ENCODE assay signal across 13 cellular contexts in the genomic region with DNA sequence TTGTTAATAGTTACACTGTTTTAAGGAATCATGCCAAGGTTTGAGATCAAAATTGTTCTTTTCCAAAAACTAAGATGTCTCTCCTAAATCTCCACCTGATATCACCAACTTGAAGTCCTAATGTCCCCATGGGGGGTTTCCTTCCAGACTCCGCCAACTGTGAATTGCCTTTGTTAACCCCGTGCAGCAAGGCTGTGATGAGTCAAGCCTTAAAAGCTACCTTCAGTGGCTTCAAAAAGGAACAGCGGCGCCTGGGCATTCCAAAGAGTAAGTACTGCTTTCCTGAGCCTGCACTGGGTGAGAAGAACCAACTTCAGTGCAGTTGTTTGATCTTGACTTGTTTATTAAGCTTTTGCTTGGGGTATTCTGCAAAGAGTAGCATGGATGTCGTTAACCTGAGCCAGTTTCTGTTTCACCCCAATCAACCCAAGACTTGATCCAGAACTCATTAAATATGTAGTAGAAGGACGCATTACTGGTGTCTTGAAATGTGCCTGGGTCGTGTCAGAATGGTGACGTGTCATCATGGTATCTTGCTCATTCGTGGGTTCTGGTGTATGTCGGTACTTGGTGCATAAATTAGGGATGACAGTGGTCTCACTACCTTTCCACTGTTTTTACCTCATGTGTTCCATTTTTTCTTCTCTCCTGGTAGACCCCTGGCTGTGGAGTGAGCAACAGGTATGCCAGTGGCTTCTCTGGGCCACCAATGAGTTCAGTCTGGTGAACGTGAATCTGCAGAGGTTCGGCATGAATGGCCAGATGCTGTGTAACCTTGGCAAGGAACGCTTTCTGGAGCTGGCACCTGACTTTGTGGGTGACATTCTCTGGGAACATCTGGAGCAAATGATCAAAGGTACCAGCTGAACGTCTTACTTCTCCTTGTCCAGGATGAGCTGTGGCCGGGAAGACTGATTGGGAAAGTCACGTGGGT. TPM values are rescaled to one million over a fixed set of nuclear protein-coding genes. Genes with fewer than 3 reads are reported as not detected.
A peak's percentile ranks its signal among the peaks of the same experiment; 100 is the strongest.
DNase-seq lines count a peak whose midpoint lies in the region; ATAC-seq, FAIRE-seq and TF ChIP-seq lines count a peak whose summit lies in the region.
"Had no signal": no experiment of that assay in that cellular context is flagged by ENCODE, and none has a peak within 500 bp of the region (broad histone marks: within the 10 kb centered on the region; RNA-seq: fewer than 3 reads in every experiment).

No MANE protein-coding gene starts in this region.

- FAIRE-seq in HepG2 (lab: Jason Lieb, UNC): no peak
- FAIRE-seq: HTR-8/SVneo had no signal

- in situ Hi-C loops in HepG2 (cut with HindIII; ENCODE audit: extremely low pct_ligation_motif_present, low pct_unique_long_range_greater_than_20kb): no loop called here

- 0 out of 2 replicates have a peak overlapping the region, but pooled peaks have one; percentile 2 for H3K4me2 ChIP-seq in HepG2 (ENCODE audit: low read depth, low read length)

- no peak for ATAC-seq in HepG2
- no peak for ATAC-seq in HG03457 (IDR thresholded peaks at IDR 0.05; ENCODE audit: unreplicated experiment)

- H4K20me1 ChIP-seq in HepG2 (ENCODE audit: insufficient read depth, low read length): peaks cover 34% of the 10 kb centered on the region

- peak overlapping the region in 1 of 8 donors; percentile 57 for H3K27ac Mint-ChIP-seq in CD8-positive, alpha-beta memory T cell

- no peaks in the 10 kb centered on the region for H3K9me3 Mint-ChIP-seq in CD8-positive, alpha-beta memory T cell

- peaks cover 50% of the 10 kb centered on the region for H3K79me2 ChIP-seq in HepG2 (ENCODE audit: insufficient read depth, low read length)

- H3K27ac ChIP-seq in HUES6 (ENCODE audit: low read depth, low read length) (peak overlapping the region; percentile 58; the same call in 1 of the 2 replicates), ascending aorta (peak overlapping the region; percentile 65 to 99), HepG2 (ENCODE audit: extremely low read length, insufficient read depth, low read length) (no peak overlapping the region), stomach smooth muscle (ENCODE audit: low read length) (peak overlapping the region; percentile 63)
- H3K27ac ChIP-seq in CD8-positive, alpha-beta memory T cell (ENCODE audit: low read depth, low read length): no peak overlapping the region
- H3K27ac ChIP-seq: C4-2B had no signal

- H3K9me3 ChIP-seq in HUES6 (ENCODE audit: control insufficient read depth, insufficient read depth, low read depth, low read length) (no peaks in the 10 kb centered on the region), ascending aorta (no peaks in the 10 kb centered on the region), HepG2 (ENCODE audit: low read length) (no peaks in the 10 kb centered on the region), stomach smooth muscle (ENCODE audit: control insufficient read depth in 2 of 2, low read length in 2 of 2) (no peaks in the 10 kb centered on the region)
- H3K9me3 ChIP-seq in CD8-positive, alpha-beta memory T cell (ENCODE audit: low read length): no peaks in the 10 kb centered on the region
- H3K9me3 ChIP-seq: esophagus muscularis mucosa, HAP-1 had no signal

- no peaks in the 10 kb centered on the region for H3K27me3 Mint-ChIP-seq in CD8-positive, alpha-beta memory T cell

- TF ChIP-seq EP300 in HepG2 (IDR thresholded peaks at IDR 0.05; ENCODE audit: low read depth in 2 of 2, low read length in 2 of 2): no peak
- TF ChIP-seq EP300 in HepG2 (CRISPR knock-in tag; IDR thresholded peaks at IDR 0.05; ENCODE audit: borderline replicate concordance): no peak

- peaks cover 4 to 6% (median 5%) of the 10 kb centered on the region in 3 donors for H3K4me1 Mint-ChIP-seq in CD8-positive, alpha-beta memory T cell

- DNase-seq in ascending aorta (ENCODE audit: low spot score in 2 of 2) (no peak), HepG2 (ENCODE audit: low spot score) (no peak), NCI-H510A treated with DMSO at 0.1 percent for 48 hours (lab: John Stamatoyannopoulos, UW) (no peak)
- no peak for DNase-seq in CD8-positive, alpha-beta memory T cell
- DNase-seq: MV-4-11, NCI-H226 had no signal

- no peaks in the 10 kb centered on the region for H3K27me3 ChIP-seq in HUES6 (ENCODE audit: control insufficient read depth, insufficient read depth, low read length)
- H3K27me3 ChIP-seq in ascending aorta: no peaks in the 10 kb centered on the region
- no peaks in the 10 kb centered on the region for H3K27me3 ChIP-seq in HepG2 (ENCODE audit: control insufficient read depth in 1 of 2, insufficient read depth in 2 of 2, low read length in 2 of 2)
- H3K27me3 ChIP-seq in stomach smooth muscle (ENCODE audit: control insufficient read depth in 1 of 2, insufficient read depth in 2 of 2, low read length in 2 of 2): no peaks in the 10 kb centered on the region
- H3K27me3 ChIP-seq in CD8-positive, alpha-beta memory T cell (ENCODE audit: insufficient read depth, low read length, poor library complexity, severe bottlenecking): no peaks in the 10 kb centered on the region
- H3K27me3 ChIP-seq: esophagus muscularis mucosa had no signal

- intact Hi-C loops in ascending aorta (cut with DNase I): no loop called here
- intact Hi-C loops in HepG2 (cut with micrococcal nuclease; ENCODE audit: unreplicated experiment): no loop called here

- H3K4me3 ChIP-seq in HUES6 (ENCODE audit: low read depth, low read length) (peak overlapping the region; percentile 9; the same call in 1 of the 2 replicates), ascending aorta (no peak overlapping the region), HepG2 (replicated peaks in 1 of 3; ENCODE audit: insufficient read depth in 1 of 3, low read depth in 2 of 3, low read length in 3 of 3) (no peak overlapping the region), stomach smooth muscle (ENCODE audit: low read length in 2 of 2) (no peak overlapping the region)
- H3K4me3 ChIP-seq in CD8-positive, alpha-beta memory T cell (ENCODE audit: low read length): no peak overlapping the region
- H3K4me3 ChIP-seq: esophagus muscularis mucosa, HAP-1 had no signal

- peaks cover 52% of the 10 kb centered on the region for H3K4me1 ChIP-seq in HUES6 (ENCODE audit: control insufficient read depth, insufficient read depth, low read length)
- H3K4me1 ChIP-seq in ascending aorta: peaks cover 4 to 54% of the 10 kb centered on the region in 2 donors
- peaks cover 63% of the 10 kb centered on the region for H3K4me1 ChIP-seq in HepG2 (ENCODE audit: insufficient read depth, low read length)
- H3K4me1 ChIP-seq in stomach smooth muscle (ENCODE audit: control insufficient read depth, insufficient read depth, low read length): peaks cover 38% of the 10 kb centered on the region
- no peaks in the 10 kb centered on the region for H3K4me1 ChIP-seq in CD8-positive, alpha-beta memory T cell (ENCODE audit: insufficient read depth, low read length)

- TF ChIP-seq CTCF in ascending aorta (IDR thresholded peaks at IDR 0.05) (no peak), HepG2 (CRISPR knock-in tag; IDR thresholded peaks at IDR 0.05) (no peak)

- WGBS in HepG2 (ENCODE audit: low lambda C conversion rate): 97% methylated on average over 16 of the region's 16 CpGs

- CTCF ChIA-PET in HepG2 (lab: Yijun Ruan, JAX; ENCODE audit: low intra/inter-chr PET ratio, low total read pairs): no interaction called here
- CTCF ChIA-PET in CD8-positive, alpha-beta memory T cell (lab: Charles Lee): no interaction called here

- H3K9ac ChIP-seq in HUES6 (ENCODE audit: low read length): peak overlapping the region; percentile 60
- no peak overlapping the region for H3K9ac ChIP-seq in HepG2 (ENCODE audit: insufficient read depth, low read depth, low read length)
- H3K9ac ChIP-seq in stomach smooth muscle (ENCODE audit: low read length in 2 of 2): no peak overlapping the region

- no peak overlapping the region for H2AFZ ChIP-seq in HepG2 (ENCODE audit: low read length)

- peak in 1 of 2 experiments; percentile 13; a peak in 1 of 4 replicates for TF ChIP-seq POLR2A in HepG2 (IDR thresholded peaks at IDR 0.05; ENCODE audit: insufficient read depth in 1 of 2, low read depth in 2 of 2, low read length in 2 of 2)

- POLR2A ChIA-PET in HepG2 (lab: Yijun Ruan, JAX): no interaction called here
- POLR2A ChIA-PET in CD8-positive, alpha-beta memory T cell (lab: Charles Lee): no interaction called here

- no peak overlapping the region for H3K4me3 Mint-ChIP-seq in CD8-positive, alpha-beta memory T cell

- H3K36me3 ChIP-seq in HUES6 (ENCODE audit: control insufficient read depth, insufficient read depth, low read length) (peaks cover 81% of the 10 kb centered on the region), ascending aorta (peaks cover 70 to 91% of the 10 kb centered on the region in 2 donors), HepG2 (replicated peaks in 1 of 2; ENCODE audit: control insufficient read depth in 1 of 2, insufficient read depth in 2 of 2, low read length in 2 of 2) (peaks cover 40 to 93% of the 10 kb centered on the region in 2 experiments), stomach smooth muscle (ENCODE audit: control insufficient read depth in 2 of 2, insufficient read depth in 2 of 2, low read length in 2 of 2) (peaks cover 55 to 77% of the 10 kb centered on the region in 2 donors)
- peaks cover 43% of the 10 kb centered on the region for H3K36me3 ChIP-seq in CD8-positive, alpha-beta memory T cell (ENCODE audit: insufficient read depth, low read length)

- no peak for TF ChIP-seq RAD21 in HepG2 (CRISPR knock-in tag; IDR thresholded peaks at IDR 0.05)

- H3K36me3 Mint-ChIP-seq in CD8-positive, alpha-beta memory T cell: peaks cover 42 to 85% (median 45%) of the 10 kb centered on the region in 3 donors

- no TSS peak for BruUV-seq in HepG2 (replicated peaks; lab: Mats Ljungman, UMichigan)

RNA-seq across cellular contexts. Expression of gene ETS2, which starts 8.7 kb away (rescaled TPM):
- total RNA-seq in ascending aorta (113 TPM), HepG2 (2016; rRNA removed; fragmentation: Illumina TruSeq; extraction: Trizol) (24.6 and 28.2 TPM in 2 replicates)
- total RNA-seq in HepG2 (2016; cell fraction: cytosol; rRNA removed; fragmentation: Illumina TruSeq; extraction: Trizol; ENCODE audit: low read depth): 3.8 and 4.0 TPM in 2 replicates
- 23.9 and 25.8 TPM in 2 replicates for total RNA-seq in HepG2 (2016; cell fraction: insoluble cytoplasmic fraction; rRNA removed; fragmentation: Illumina TruSeq; extraction: Trizol)
- 12.7 and 13.7 TPM in 2 replicates for total RNA-seq in HepG2 (2016; cell fraction: membrane; rRNA removed; fragmentation: Illumina TruSeq; extraction: Trizol)
- 18.7 and 22.0 TPM in 2 replicates for total RNA-seq in HepG2 (2016; cell fraction: nucleus; rRNA removed; fragmentation: Illumina TruSeq; extraction: Trizol)
- polyA plus RNA-seq in HepG2 (2011; rRNA removed): 64.4 and 71.4 TPM in 2 replicates
- polyA plus RNA-seq in HepG2 (2011; cell fraction: cytosol; rRNA removed): 35.2 and 41.5 TPM in 2 replicates
- 84.4 and 87.5 TPM in 2 replicates for polyA plus RNA-seq in HepG2 (2011; cell fraction: nucleus; rRNA removed)
- polyA plus RNA-seq in HepG2 (2012): 88.7 and 93.9 TPM in 2 replicates
- polyA plus RNA-seq in HepG2 (2016; cell fraction: cytosol; fragmentation: Illumina TruSeq; extraction: Trizol; ENCODE audit: low read depth): 4.9 and 5.3 TPM in 2 replicates
- 32.4 and 34.7 TPM in 2 replicates for polyA plus RNA-seq in HepG2 (2016; cell fraction: insoluble cytoplasmic fraction; fragmentation: Illumina TruSeq; extraction: Trizol; ENCODE audit: low read depth)
- 11.1 and 13.2 TPM in 2 replicates for polyA plus RNA-seq in HepG2 (2016; cell fraction: membrane; fragmentation: Illumina TruSeq; extraction: Trizol; ENCODE audit: low read depth)
- polyA plus RNA-seq in HepG2 (2016; cell fraction: nucleus; fragmentation: Illumina TruSeq; extraction: Trizol; ENCODE audit: insufficient read depth, low read depth): 37.6 and 39.9 TPM in 2 replicates
- 29.2 and 54.2 TPM in 2 replicates for polyA minus RNA-seq in HepG2 (2011; rRNA and poly(A)+ RNA removed; ENCODE audit: low replicate concordance)
- 54.7 and 59.7 TPM in 2 replicates for polyA minus RNA-seq in HepG2 (2011; cell fraction: cytosol; rRNA and poly(A)+ RNA removed)
- polyA minus RNA-seq in HepG2 (2011; cell fraction: nucleus; rRNA and poly(A)+ RNA removed): 39.1 and 52.8 TPM in 2 replicates
- total RNA-seq in CD8-positive, alpha-beta memory T cell: 10 to 100 TPM; 37.9 to 39.7 TPM
- polyA plus RNA-seq in CD8-positive, alpha-beta memory T cell: 9.7 TPM

Comparison
In these comparisons a context has a peak if more than half of its experiments do, and no peak if none do; other contexts are left out.
1. H3K27ac ChIP-seq: peak in HUES6 (single experiment), ascending aorta (2 of 2) and stomach smooth muscle (single experiment); none in HepG2 (single experiment) and CD8-positive, alpha-beta memory T cell (single experiment).